ENCODE assay signal across 8 cellular contexts in the genomic region with DNA sequence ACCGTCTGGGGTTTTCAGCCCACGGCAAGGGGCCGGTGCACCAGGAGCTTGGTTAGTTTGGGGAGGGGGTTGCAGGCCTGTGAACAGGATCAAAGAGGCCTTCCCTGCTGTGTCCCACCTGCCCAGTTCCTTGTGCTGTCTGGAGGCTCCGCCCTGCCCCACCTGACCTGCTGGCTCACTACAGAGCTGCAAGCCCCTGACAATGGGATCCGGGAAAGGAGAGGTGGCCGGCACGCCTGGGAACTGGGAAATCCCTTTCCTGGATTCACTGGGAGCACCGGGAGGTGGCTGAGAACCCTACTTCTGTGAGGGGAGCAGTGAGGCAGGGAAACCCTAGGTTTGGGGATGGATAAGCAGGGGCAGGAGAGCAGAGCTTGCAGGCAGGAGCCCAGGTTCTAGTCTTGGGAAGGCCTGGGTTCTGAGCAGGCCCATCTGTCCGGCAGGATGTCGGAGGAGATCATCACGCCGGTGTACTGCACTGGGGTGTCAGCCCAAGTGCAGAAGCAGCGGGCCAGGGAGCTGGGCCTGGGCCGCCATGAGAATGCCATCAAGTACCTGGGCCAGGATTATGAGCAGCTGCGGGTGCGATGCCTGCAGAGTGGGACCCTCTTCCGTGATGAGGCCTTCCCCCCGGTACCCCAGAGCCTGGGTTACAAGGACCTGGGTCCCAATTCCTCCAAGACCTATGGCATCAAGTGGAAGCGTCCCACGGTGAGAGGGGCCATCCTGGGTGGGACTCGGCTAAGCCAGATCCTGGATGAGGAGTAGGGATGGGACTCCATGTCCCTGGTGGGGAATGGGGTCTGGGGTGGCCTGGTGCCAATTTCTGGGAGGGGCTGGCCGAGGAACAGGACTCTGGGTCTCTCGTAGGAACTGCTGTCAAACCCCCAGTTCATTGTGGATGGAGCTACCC. TPM values are rescaled to one million over a fixed set of nuclear protein-coding genes. Genes with fewer than 3 reads are reported as not detected.
DNase-seq lines count a peak whose midpoint lies in the region; ATAC-seq and TF ChIP-seq lines count a peak whose summit lies in the region.

No MANE protein-coding gene starts in this region.

- H3K79me2 ChIP-seq in DND-41 (ENCODE audit: insufficient read depth, low read length) = peaks cover 18% of the 10 kb centered on the region
- peaks cover 2% of the 10 kb centered on the region for H3K79me2 ChIP-seq in parathyroid adenoma

- ATAC-seq in DND-41 (ENCODE audit: insufficient read depth, low read depth) (peak; percentile 10; the same call in 2 of the 3 replicates), Right ventricle myocardium superior (ENCODE audit: poor library complexity) (peak; percentile 37), HG02852 (IDR thresholded peaks at IDR 0.05; ENCODE audit: unreplicated experiment) (no peak), GM19452 (IDR thresholded peaks at IDR 0.05; ENCODE audit: unreplicated experiment) (no peak)

- DNase-seq in DND-41 (peak; percentile 20), Right ventricle myocardium superior (no peak), SIG-M5 treated with dmso at 0.1 percent for 504 hours (lab: John Stamatoyannopoulos, UW; ENCODE audit: unreplicated experiment) (no peak)
- peak; percentile 34 to 42 for DNase-seq in activated T-cell treated with anti-CD3 and anti-CD28 coated beads, Interleukin-2, amount 50 U/mL, for 48 hours

- TF ChIP-seq CTCF in DND-41 (IDR thresholded peaks at IDR 0.05; ENCODE audit: borderline replicate concordance, extremely low read depth, low read length, poor library complexity, severe bottlenecking) (no peak), parathyroid adenoma (IDR thresholded peaks at IDR 0.05) (no peak)

- peaks cover 27% of the 10 kb centered on the region for H3K36me3 ChIP-seq in DND-41 (ENCODE audit: insufficient read depth, low read length)
- H3K36me3 ChIP-seq in parathyroid adenoma (ENCODE audit: control insufficient read depth, insufficient read depth, low read length) = no peaks in the 10 kb centered on the region

- H3K4me2 ChIP-seq in DND-41 (ENCODE audit: insufficient read depth, low read length) (peak overlapping the region; percentile 88), parathyroid adenoma (ENCODE audit: low read length) (peak overlapping the region; percentile 84)

- no peak for TF ChIP-seq EP300 in Ishikawa (IDR thresholded peaks at IDR 0.05; ENCODE audit: borderline replicate concordance)

- peak overlapping the region; percentile 69 to 92 for H3K4me3 ChIP-seq in DND-41 (ENCODE audit: low read depth in 1 of 2, low read length in 2 of 2)
- peak overlapping the region; percentile 62 for H3K4me3 ChIP-seq in parathyroid adenoma (ENCODE audit: low read depth, low read length)

- H4K20me1 ChIP-seq in DND-41 (ENCODE audit: insufficient read depth, low read length) = no peaks in the 10 kb centered on the region; the same call in 1 of the 2 replicates

- peak overlapping the region; percentile 79 for H2AFZ ChIP-seq in DND-41 (ENCODE audit: low read depth, low read length)
- H2AFZ ChIP-seq in parathyroid adenoma = peak overlapping the region; percentile 75

- intact Hi-C loops in Right ventricle myocardium superior (cut with DNase I) = no loop called here

- H3K4me1 ChIP-seq in DND-41 (ENCODE audit: insufficient read depth, low read length) (peaks cover 25% of the 10 kb centered on the region), parathyroid adenoma (peaks cover 9% of the 10 kb centered on the region)

- TF ChIP-seq RAD21 in Ishikawa (IDR thresholded peaks at IDR 0.05; ENCODE audit: low read depth) = no peak

- H3K9ac ChIP-seq in DND-41 (ENCODE audit: low read depth, low read length) = peak overlapping the region; percentile 95
- peak overlapping the region; percentile 53 for H3K9ac ChIP-seq in parathyroid adenoma

- H3K9me3 ChIP-seq in DND-41 (ENCODE audit: insufficient read depth, low read length, severe bottlenecking) = no peaks in the 10 kb centered on the region
- H3K9me3 ChIP-seq in parathyroid adenoma (ENCODE audit: control insufficient read depth, low read length) = no peaks in the 10 kb centered on the region

- H3K27ac ChIP-seq in DND-41 (ENCODE audit: low read length) (peak overlapping the region; percentile 73), parathyroid adenoma (peak overlapping the region; percentile 90)

- peaks cover 9% of the 10 kb centered on the region for H3K27me3 ChIP-seq in DND-41 (ENCODE audit: insufficient read depth, low read length, poor library complexity)
- H3K27me3 ChIP-seq in parathyroid adenoma (ENCODE audit: control insufficient read depth, insufficient read depth, low read length) = no peaks in the 10 kb centered on the region

TF ChIP-seq in Ishikawa, 13 proteins besides CTCF, POLR2A, EP300 and RAD21:
- TF ChIP-seq, protein P1, sequence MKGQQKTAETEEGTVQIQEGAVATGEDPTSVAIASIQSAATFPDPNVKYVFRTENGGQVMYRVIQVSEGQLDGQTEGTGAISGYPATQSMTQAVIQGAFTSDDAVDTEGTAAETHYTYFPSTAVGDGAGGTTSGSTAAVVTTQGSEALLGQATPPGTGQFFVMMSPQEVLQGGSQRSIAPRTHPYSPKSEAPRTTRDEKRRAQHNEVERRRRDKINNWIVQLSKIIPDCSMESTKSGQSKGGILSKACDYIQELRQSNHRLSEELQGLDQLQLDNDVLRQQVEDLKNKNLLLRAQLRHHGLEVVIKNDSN (IDR thresholded peaks at IDR 0.05) = peak; percentile 73
- TF ChIP-seq ZBTB7A (IDR thresholded peaks at IDR 0.05; ENCODE audit: low read depth) (peak; percentile 40; the same call in 1 of the 2 replicates), TAF1 (IDR thresholded peaks at IDR 0.05; ENCODE audit: low read depth) (peak; percentile 34; the same call in 1 of the 2 replicates), TCF12 (IDR thresholded peaks at IDR 0.05; ENCODE audit: low read depth) (no peak)

RNA-seq across cellular contexts. Expression of a gene that starts 0.8 kb away (rescaled TPM):
- 66.9 TPM for total RNA-seq in Right ventricle myocardium superior

RNA-seq across cellular contexts. Expression of a gene that starts 12.5 kb away (rescaled TPM):
- total RNA-seq in Right ventricle myocardium superior = not detected

RNA-seq across cellular contexts. Expression of a gene that starts 48.2 kb away (rescaled TPM):
- total RNA-seq in Right ventricle myocardium superior = 29.9 TPM

Comparison
In these comparisons a context has a peak if more than half of its experiments do, and no peak if none do; other contexts are left out.
1. ATAC-seq: peak in DND-41 (single experiment) and Right ventricle myocardium superior (single experiment); none in HG02852 (single experiment) and GM19452 (single experiment).
2. DNase-seq: peak in DND-41 (single experiment) and activated T-cell treated with anti-CD3 and anti-CD28 coated beads, Interleukin-2, amount 50 U/mL, for 48 hours (2 of 2); none in Right ventricle myocardium superior (single experiment) and SIG-M5 treated with dmso at 0.1 percent for 504 hours (single experiment).